11 cellular contexts compared by ENCODE assay signal in the genomic region with DNA sequence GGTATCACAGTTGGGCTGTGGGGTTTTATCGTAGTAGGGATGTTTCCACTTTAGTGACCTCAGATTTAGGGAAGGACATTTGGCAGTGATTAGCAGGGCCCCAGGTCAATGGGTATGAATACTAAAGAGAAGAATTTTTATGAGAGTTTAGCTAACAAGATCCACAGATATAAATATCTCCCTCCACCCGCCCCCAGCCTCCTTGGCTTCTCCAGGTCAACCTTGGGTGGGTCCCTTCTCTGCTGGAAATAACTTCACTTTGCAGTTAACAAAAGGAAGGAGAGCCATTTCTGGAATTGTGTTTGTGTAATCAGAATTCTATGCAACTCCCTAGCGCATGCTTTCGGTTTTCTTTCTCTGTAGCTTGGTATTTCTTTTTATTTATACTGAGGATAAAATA. TPM values are rescaled to one million over a fixed set of nuclear protein-coding genes. Genes with fewer than 3 reads are reported as not detected.
DNase-seq lines count a peak whose midpoint lies in the region; ATAC-seq and TF ChIP-seq lines count a peak whose summit lies in the region.
"Had no signal": no experiment of that assay in that cellular context is flagged by ENCODE, and none has a peak within 500 bp of the region (broad histone marks: within the 10 kb centered on the region; RNA-seq: fewer than 3 reads in every experiment).

No MANE protein-coding gene starts in this region.

- TF ChIP-seq EP300 in suprapubic skin (IDR thresholded peaks at IDR 0.05) = no peak

- H3K36me3 ChIP-seq in SJSA1 (no peaks in the 10 kb centered on the region), suprapubic skin (no peaks in the 10 kb centered on the region)

- no peaks in the 10 kb centered on the region for H3K9me3 ChIP-seq in SJSA1 (replicated peaks)
- H3K9me3 ChIP-seq in suprapubic skin = no peaks in the 10 kb centered on the region

- peaks cover 94% of the 10 kb centered on the region for H3K4me1 Mint-ChIP-seq in activated T-cell treated with anti-CD3 and anti-CD28 coated beads, Interleukin-2, amount 50 U/mL, for 72 hours (ENCODE audit: low read depth)
- H3K4me1 Mint-ChIP-seq in immature natural killer cell = peaks cover 98 to 99% of the 10 kb centered on the region in 2 donors

- no peaks in the 10 kb centered on the region for H3K9me3 Mint-ChIP-seq in activated T-cell treated with anti-CD3 and anti-CD28 coated beads, Interleukin-2, amount 50 U/mL, for 72 hours
- no peaks in the 10 kb centered on the region for H3K9me3 Mint-ChIP-seq in immature natural killer cell
- H3K9me3 Mint-ChIP-seq: H9 had no signal

- H3K27ac Mint-ChIP-seq in activated T-cell treated with anti-CD3 and anti-CD28 coated beads, Interleukin-2, amount 50 U/mL, for 72 hours = peak overlapping the region; percentile 88
- peak overlapping the region; percentile 93 to 99 (median 98) for H3K27ac Mint-ChIP-seq in immature natural killer cell
- H3K27ac Mint-ChIP-seq: H9 had no signal

- DNase-seq in activated T-cell treated with anti-CD3 and anti-CD28 coated beads, Interleukin-2, amount 50 U/mL, for 72 hours = no peak
- no peak for DNase-seq in activated T-cell treated with anti-CD3 and anti-CD28 coated beads, Interleukin-2, amount 50 U/mL, for 1 hour
- DNase-seq in SJSA1 (ENCODE audit: low read depth in 1 of 2, low spot score in 2 of 2) (peak in 1 of 2 experiments; percentile 58), immature natural killer cell (no peak), suprapubic skin (ENCODE audit: low spot score in 2 of 2) (no peak), RWPE1 (ENCODE audit: low spot score) (no peak), NCI-H345 (lab: John Stamatoyannopoulos, UW) (no peak), NCI-H2196 (lab: John Stamatoyannopoulos, UW; ENCODE audit: unreplicated experiment) (no peak)
- DNase-seq: activated CD4-positive, alpha-beta T cell treated with anti-CD3 and anti-CD28 coated beads for 1 hour; AML-193; H9 had no signal

- peak overlapping the region; percentile 83 to 98 for H3K4me3 Mint-ChIP-seq in activated T-cell treated with anti-CD3 and anti-CD28 coated beads, Interleukin-2, amount 50 U/mL, for 72 hours
- H3K4me3 Mint-ChIP-seq in immature natural killer cell = peak overlapping the region; percentile 82 to 98 (median 95)

- TF ChIP-seq CTCF in suprapubic skin (IDR thresholded peaks at IDR 0.05) (no peak), RWPE1 (conservative IDR thresholded peaks at IDR 0.05; ENCODE audit: low read depth) (no peak)

- POLR2A ChIA-PET in RWPE1 (lab: Yijun Ruan, JAX; ENCODE audit: low non-redundant PET) = no interaction called here

- H3K36me3 Mint-ChIP-seq in activated T-cell treated with anti-CD3 and anti-CD28 coated beads, Interleukin-2, amount 50 U/mL, for 72 hours (ENCODE audit: insufficient read depth in 2 of 2) = peaks cover 6 to 9% of the 10 kb centered on the region in 2 donors
- H3K36me3 Mint-ChIP-seq in immature natural killer cell = peaks cover 0 to 26% (median 15%) of the 10 kb centered on the region in 3 donors

- TF ChIP-seq POLR2A in suprapubic skin (IDR thresholded peaks at IDR 0.05) = no peak

- CTCF ChIA-PET in RWPE1 (lab: Yijun Ruan, JAX) = no interaction called here

- 0 out of 2 replicates have a peak overlapping the region, but pooled peaks have one; percentile 7 for H3K27ac ChIP-seq in SJSA1
- H3K27ac ChIP-seq in suprapubic skin = no peak overlapping the region
- H3K27ac ChIP-seq in RWPE1 = no peak overlapping the region

- WGBS in suprapubic skin = 23% methylated on average over 4 of the region's 4 CpGs

- H3K4me3 ChIP-seq in SJSA1 = peak overlapping the region; percentile 3; the same call in 1 of the 2 replicates
- H3K4me3 ChIP-seq in suprapubic skin = peak overlapping the region; percentile 63

- ATAC-seq in activated T-cell treated with anti-CD3 and anti-CD28 coated beads, Interleukin-2, amount 50 U/mL, for 72 hours (replicated peaks in 1 of 2) = no peak

- no peaks in the 10 kb centered on the region; the same call in 1 of the 2 replicates for H3K27me3 ChIP-seq in SJSA1 (replicated peaks)
- peaks cover 6% of the 10 kb centered on the region for H3K27me3 ChIP-seq in suprapubic skin

- H3K4me1 ChIP-seq in SJSA1 (replicated peaks) (peaks cover 34% of the 10 kb centered on the region), suprapubic skin (peaks cover 37% of the 10 kb centered on the region)

- H3K27me3 Mint-ChIP-seq in activated T-cell treated with anti-CD3 and anti-CD28 coated beads, Interleukin-2, amount 50 U/mL, for 72 hours (ENCODE audit: low read depth) = no peaks in the 10 kb centered on the region
- peaks cover 7 to 17% (median 11%) of the 10 kb centered on the region in 3 donors for H3K27me3 Mint-ChIP-seq in immature natural killer cell (ENCODE audit: low read depth in 3 of 3)

RNA-seq across cellular contexts. Expression of gene RIPOR2, which starts 27.2 kb away (rescaled TPM):
- 10 to 100 TPM; 67.0 to 69.7 TPM for total RNA-seq in activated T-cell treated with anti-CD3 and anti-CD28 coated beads, Interleukin-2, amount 50 U/mL, for 72 hours
- 4.5 and 6.2 TPM in 2 replicates for total RNA-seq in SJSA1 (2014; rRNA removed; shearing (Covaris generic))
- polyA plus RNA-seq in immature natural killer cell = 100 to 1,000 TPM; 262 to 392 (median 334) TPM
- total RNA-seq in suprapubic skin = 10 to 100 TPM in 3 of 4 donors, 1 to 10 TPM in 1; 3.8 to 12.8 (median 11.4) TPM
